Comparison of ENCODE assay signal across 27 cellular contexts in genomic region chr18:78743078-78743477, GRCh38.
"Had no signal": no experiment of that assay in that cellular context is flagged by ENCODE, and none has a peak within 500 bp of the region (broad histone marks: within the 10 kb centered on the region; RNA-seq: fewer than 3 reads in every experiment).

No MANE protein-coding gene starts in this region.

- H3K27me3 ChIP-seq: cardiac muscle cell, Peyer's patch had no signal

- H3K4me2 ChIP-seq: KMS-11 had no signal

- H3K4me1 Mint-ChIP-seq: activated B cell treated with CpG ODN at 0.5 μM for 24 hours; activated CD4-positive, alpha-beta T cell treated with anti-CD3 and anti-CD28 coated beads, Interleukin-2, amount 10 ng/mL, durations not matched to agents 24 days and 14 days; activated CD8-positive, alpha-beta memory T cell treated with anti-CD3 and anti-CD28 coated beads, Interleukin-2, amount 10 ng/mL, durations not matched to agents 7 days and 5 days; brain had no signal

- H3K27ac Mint-ChIP-seq: activated B cell treated with CpG ODN at 0.5 μM for 24 hours; activated CD4-positive, alpha-beta T cell treated with anti-CD3 and anti-CD28 coated beads, Interleukin-2, amount 10 ng/mL, durations not matched to agents 24 days and 14 days; activated CD8-positive, alpha-beta memory T cell treated with anti-CD3 and anti-CD28 coated beads, Interleukin-2, amount 10 ng/mL, durations not matched to agents 7 days and 5 days; activated naive CD4-positive, alpha-beta T cell treated with anti-CD3 and anti-CD28 coated beads for 36 hours; activated naive CD8-positive, alpha-beta T cell; activated T-cell treated with anti-CD3 and anti-CD28 coated beads, Interleukin-2, amount 50 U/mL, for 24 hours; activated T-helper 1 cell treated with anti-CD3 and anti-CD28 coated beads, Interleukin-12 subunit alpha, Interleukin-12 subunit beta, Interleukin-2, Interleukin-4 antibody, amounts not matched to agents 30 ng/mL and 10 ng/mL and 1 ng/mL, durations not matched to agents 14 hours and 24 hours and 36 hours; T-helper 17 cell had no signal

- H3K4me1 ChIP-seq: Peyer's patch had no signal

- H3K9me3 ChIP-seq: Peyer's patch had no signal

- H3K9me3 Mint-ChIP-seq: activated B cell treated with CpG ODN at 0.5 μM for 24 hours; activated naive CD4-positive, alpha-beta T cell treated with anti-CD3 and anti-CD28 coated beads for 36 hours; activated T-cell treated with anti-CD3 and anti-CD28 coated beads, Interleukin-2, amount 50 U/mL, for 24 hours; activated T-helper 1 cell treated with anti-CD3 and anti-CD28 coated beads, Interleukin-12 subunit alpha, Interleukin-12 subunit beta, Interleukin-2, Interleukin-4 antibody, amounts not matched to agents 30 ng/mL and 10 ng/mL and 1 ng/mL, durations not matched to agents 14 hours and 24 hours and 36 hours had no signal

- H3K4me3 ChIP-seq: cardiac muscle cell, Peyer's patch had no signal

- ATAC-seq: activated CD8-positive, alpha-beta memory T cell treated with anti-CD3 and anti-CD28 coated beads, Interleukin-2, amount 10 ng/mL, durations not matched to agents 7 days and 5 days; T-helper 17 cell had no signal

- H3K36me3 Mint-ChIP-seq: activated CD8-positive, alpha-beta memory T cell treated with anti-CD3 and anti-CD28 coated beads, Interleukin-2, amount 10 ng/mL, durations not matched to agents 7 days and 5 days; activated naive CD8-positive, alpha-beta T cell; brain had no signal

- H3K4me3 Mint-ChIP-seq: activated B cell treated with CpG ODN at 0.5 μM for 24 hours; activated CD4-positive, alpha-beta T cell treated with anti-CD3 and anti-CD28 coated beads, Interleukin-2, amount 10 ng/mL, durations not matched to agents 24 days and 14 days; activated CD8-positive, alpha-beta memory T cell treated with anti-CD3 and anti-CD28 coated beads, Interleukin-2, amount 10 ng/mL, durations not matched to agents 7 days and 5 days; activated naive CD4-positive, alpha-beta T cell treated with anti-CD3 and anti-CD28 coated beads for 36 hours; activated naive CD8-positive, alpha-beta T cell; activated T-cell treated with anti-CD3 and anti-CD28 coated beads, Interleukin-2, amount 50 U/mL, for 24 hours; activated T-helper 1 cell treated with anti-CD3 and anti-CD28 coated beads, Interleukin-12 subunit alpha, Interleukin-12 subunit beta, Interleukin-2, Interleukin-4 antibody, amounts not matched to agents 30 ng/mL and 10 ng/mL and 1 ng/mL, durations not matched to agents 14 hours and 24 hours and 36 hours; brain; T-helper 17 cell had no signal

- H3K9ac ChIP-seq: KMS-11 had no signal

- H3K36me3 ChIP-seq: cardiac muscle cell, Peyer's patch had no signal

- H3K27ac ChIP-seq: cardiac muscle cell, KMS-11, Peyer's patch had no signal

- H3K27me3 Mint-ChIP-seq: activated B cell treated with CpG ODN at 0.5 μM for 24 hours; activated CD4-positive, alpha-beta T cell treated with anti-CD3 and anti-CD28 coated beads, Interleukin-2, amount 10 ng/mL, durations not matched to agents 24 days and 14 days; activated CD8-positive, alpha-beta memory T cell treated with anti-CD3 and anti-CD28 coated beads, Interleukin-2, amount 10 ng/mL, durations not matched to agents 7 days and 5 days had no signal

- DNase-seq: activated B cell treated with CpG ODN at 0.5 μM for 24 hours; activated CD4-positive, alpha-beta T cell treated with anti-CD3 and anti-CD28 coated beads for 1 hour; activated CD4-positive, alpha-beta T cell treated with anti-CD3 and anti-CD28 coated beads, Interleukin-2, amount 10 ng/mL, durations not matched to agents 24 days and 14 days; activated CD4-positive, alpha-beta T cell treated with anti-CD3 and anti-CD28 coated beads, Interleukin-2, amount 50 U/mL, for 48 hours; activated CD8-positive, alpha-beta memory T cell treated with anti-CD3 and anti-CD28 coated beads, Interleukin-2, amount 10 ng/mL, durations not matched to agents 7 days and 5 days; activated gamma-delta T cell; activated naive CD4-positive, alpha-beta T cell treated with anti-CD3 and anti-CD28 coated beads for 36 hours; activated T-cell treated with anti-CD3 and anti-CD28 coated beads, Interleukin-2, amount 50 U/mL, for 24 hours; amygdala; NCI-H1092; NCI-H1417; NCI-H2029; NCI-H2107; NCI-H2171 treated with DMSO at 0.1 percent for 48 hours; NCI-H345; NCI-H510A; NCI-H526 treated with DMSO at 0.1 percent for 48 hours; NK-92 treated with Interleukin-12 subunit alpha and Interleukin-12 subunit beta, amount 100 ng/mL, for 24 hours; SHP77; T-helper 17 cell; T-helper 9 cell had no signal
